ENCODE assay signal across 22 cellular contexts in genomic region chr17:50506298-50506697, GRCh38. TPM values are rescaled to one million over a fixed set of nuclear protein-coding genes. Genes with fewer than 3 reads are reported as not detected.
"Had no signal": no experiment of that assay in that cellular context is flagged by ENCODE, and none has a peak within 500 bp of the region (broad histone marks: within the 10 kb centered on the region; RNA-seq: fewer than 3 reads in every experiment).

No MANE protein-coding gene starts in this region.

- H3K27ac ChIP-seq: ascending aorta, heart right ventricle, psoas muscle, sigmoid colon, SK-N-MC, suprapubic skin, upper lobe of left lung had no signal

- H3K27ac Mint-ChIP-seq: activated CD4-positive, alpha-beta T cell treated with anti-CD3 and anti-CD28 coated beads for 36 hours; activated naive CD8-positive, alpha-beta T cell treated with anti-CD3 and anti-CD28 coated beads, Interleukin-2, amount 50 U/mL, for 24 hours had no signal

- H3K9me3 ChIP-seq: ascending aorta, heart right ventricle, psoas muscle, sigmoid colon, suprapubic skin, upper lobe of left lung had no signal

- H3K4me3 Mint-ChIP-seq: activated CD4-positive, alpha-beta T cell treated with anti-CD3 and anti-CD28 coated beads for 36 hours; activated naive CD8-positive, alpha-beta T cell treated with anti-CD3 and anti-CD28 coated beads, Interleukin-2, amount 50 U/mL, for 24 hours; activated T-cell treated with anti-CD3 and anti-CD28 coated beads, Interleukin-2, amount 50 U/mL, for 4 hours; T-cell had no signal

- DNase-seq: activated CD4-positive, alpha-beta T cell treated with anti-CD3 and anti-CD28 coated beads for 36 hours; activated gamma-delta T cell; activated naive CD8-positive, alpha-beta T cell treated with anti-CD3 and anti-CD28 coated beads, Interleukin-2, amount 50 U/mL, for 24 hours; activated T-cell treated with anti-CD3 and anti-CD28 coated beads, Interleukin-2, amount 50 U/mL, for 4 hours; heart right ventricle; left ventricle myocardium superior; mesendoderm; nucleus accumbens; sigmoid colon; stimulated activated CD4-positive, alpha-beta T cell treated with anti-CD3 and anti-CD28 coated beads, Interleukin-2, amount 100 ng/mL, for 48 hours; stimulated activated naive CD8-positive, alpha-beta T cell treated with anti-CD3 and anti-CD28 coated beads, Interleukin-15, Interleukin-2, amounts not matched to agents 100 U/mL and 50 U/mL, for 24 hours; T-cell; T1000; upper lobe of left lung had no signal

- H3K36me3 Mint-ChIP-seq: T-cell had no signal

- H3K9me3 Mint-ChIP-seq: activated naive CD8-positive, alpha-beta T cell treated with anti-CD3 and anti-CD28 coated beads, Interleukin-2, amount 50 U/mL, for 24 hours; activated T-cell treated with anti-CD3 and anti-CD28 coated beads, Interleukin-2, amount 50 U/mL, for 4 hours; T-cell had no signal

- H3K36me3 ChIP-seq: ascending aorta, heart right ventricle, sigmoid colon, suprapubic skin, upper lobe of left lung had no signal

- H3K4me1 ChIP-seq: psoas muscle had no signal

- H3K27me3 Mint-ChIP-seq: activated naive CD8-positive, alpha-beta T cell treated with anti-CD3 and anti-CD28 coated beads, Interleukin-2, amount 50 U/mL, for 24 hours; T-cell had no signal

- H3K4me3 ChIP-seq: ascending aorta, heart right ventricle, psoas muscle, sigmoid colon, SK-N-MC, suprapubic skin, upper lobe of left lung had no signal

- H3K27me3 ChIP-seq: ascending aorta, heart right ventricle, sigmoid colon, suprapubic skin, upper lobe of left lung had no signal

- ATAC-seq: activated CD4-positive, alpha-beta T cell treated with anti-CD3 and anti-CD28 coated beads for 36 hours; activated naive CD8-positive, alpha-beta T cell treated with anti-CD3 and anti-CD28 coated beads, Interleukin-2, amount 50 U/mL, for 24 hours; activated T-cell treated with anti-CD3 and anti-CD28 coated beads, Interleukin-2, amount 50 U/mL, for 4 hours; heart right ventricle; left ventricle myocardium superior; psoas muscle; stimulated activated naive CD8-positive, alpha-beta T cell treated with anti-CD3 and anti-CD28 coated beads, Interleukin-15, Interleukin-2, amounts not matched to agents 100 U/mL and 50 U/mL, for 24 hours; T-cell had no signal

RNA-seq across cellular contexts. Expression of gene EPN3, which starts 26.2 kb away (rescaled TPM):
- total RNA-seq: activated CD4-positive, alpha-beta T cell treated with anti-CD3 and anti-CD28 coated beads for 36 hours; fibroblast of lung; sigmoid colon had no signal
- polyA plus RNA-seq: fibroblast of lung had no signal

RNA-seq across cellular contexts. Expression of gene CHAD, which starts 37.6 kb away (rescaled TPM):
- total RNA-seq: activated CD4-positive, alpha-beta T cell treated with anti-CD3 and anti-CD28 coated beads for 36 hours; activated T-cell treated with anti-CD3 and anti-CD28 coated beads, Interleukin-2, amount 50 U/mL, for 4 hours; ascending aorta; bronchial epithelial cell; fibroblast of lung; frontal cortex; kidney epithelial cell; sigmoid colon; T-cell had no signal
- polyA plus RNA-seq: fibroblast of lung had no signal
